In genomic region chr9:136268776-136269175, GRCh38 we compare ENCODE assay signal across 22 cellular contexts. TPM values are rescaled to one million over a fixed set of nuclear protein-coding genes. Genes with fewer than 3 reads are reported as not detected.
"Had no signal": no experiment of that assay in that cellular context is flagged by ENCODE, and none has a peak within 500 bp of the region (broad histone marks: within the 10 kb centered on the region; RNA-seq: fewer than 3 reads in every experiment).

No MANE protein-coding gene starts in this region.

- H3K36me3 Mint-ChIP-seq: activated naive CD8-positive, alpha-beta T cell treated with anti-CD3 and anti-CD28 coated beads for 36 hours; stimulated activated memory B cell treated with anti-CD40 and anti-IgM and Interleukin-4, amounts not matched to agents 10 μg/mL and 1 μg/mL and 100 μg/mL, for 72 hours had no signal

- H3K36me3 ChIP-seq: gastrocnemius medialis, heart right ventricle, left ventricle myocardium inferior, neutrophil, pancreas, spleen, thoracic aorta had no signal

- H3K27me3 ChIP-seq: pancreas had no signal

- H3K4me3 ChIP-seq: coronary artery, gastrocnemius medialis, heart right ventricle, left ventricle myocardium inferior, pancreas, spleen, thoracic aorta had no signal

- H3K27ac Mint-ChIP-seq: activated naive CD8-positive, alpha-beta T cell treated with anti-CD3 and anti-CD28 coated beads for 36 hours; activated T-helper 1 cell treated with anti-CD3 and anti-CD28 coated beads, Interleukin-12 subunit alpha, Interleukin-12 subunit beta, Interleukin-2, Interleukin-4 antibody, amounts not matched to agents 30 ng/mL and 10 ng/mL and 1 ng/mL, durations not matched to agents 14 hours and 24 hours and 36 hours; stimulated activated memory B cell treated with anti-CD40 and anti-IgM and Interleukin-4, amounts not matched to agents 10 μg/mL and 1 μg/mL and 100 μg/mL, for 72 hours; T-helper 1 cell treated with Interleukin-12 subunit alpha and Interleukin-12 subunit beta and Interleukin-4 antibody, amounts not matched to agents 30 μg/mL and 1 μg/mL, for 36 hours had no signal

- H3K9me3 Mint-ChIP-seq: activated naive CD8-positive, alpha-beta T cell treated with anti-CD3 and anti-CD28 coated beads for 36 hours; activated T-helper 1 cell treated with anti-CD3 and anti-CD28 coated beads, Interleukin-12 subunit alpha, Interleukin-12 subunit beta, Interleukin-2, Interleukin-4 antibody, amounts not matched to agents 30 ng/mL and 10 ng/mL and 1 ng/mL, durations not matched to agents 14 hours and 24 hours and 36 hours; stimulated activated memory B cell treated with anti-CD40 and anti-IgM and Interleukin-4, amounts not matched to agents 10 μg/mL and 1 μg/mL and 100 μg/mL, for 72 hours; T-helper 1 cell treated with Interleukin-12 subunit alpha and Interleukin-12 subunit beta and Interleukin-4 antibody, amounts not matched to agents 30 μg/mL and 1 μg/mL, for 36 hours had no signal

- H3K27me3 Mint-ChIP-seq: activated naive CD8-positive, alpha-beta T cell treated with anti-CD3 and anti-CD28 coated beads for 36 hours had no signal

- H3K27ac ChIP-seq: coronary artery, gastrocnemius medialis, heart right ventricle, left ventricle myocardium inferior, neutrophil, pancreas, spleen, thoracic aorta had no signal

- ATAC-seq: esophagus mucosa; gastrocnemius medialis; stimulated activated memory B cell treated with anti-CD40 and anti-IgM and Interleukin-4, amounts not matched to agents 10 μg/mL and 1 μg/mL and 100 μg/mL, for 72 hours had no signal

- H3K9me3 ChIP-seq: gastrocnemius medialis, heart right ventricle, left ventricle myocardium inferior, neutrophil, pancreas, spleen, thoracic aorta had no signal

- DNase-seq: activated CD4-positive, alpha-beta T cell treated with anti-CD3 and anti-CD28 coated beads, Interleukin-2, amount 50 U/mL, for 1 hour; activated CD4-positive, CD25-positive, alpha-beta regulatory T cell treated with anti-CD3 and anti-CD28 coated beads, Interleukin-2, amount 50 U/mL, for 72 hours; activated CD8-positive, alpha-beta memory T cell treated with anti-CD3 and anti-CD28 coated beads for 24 hours; activated gamma-delta T cell treated with Interleukin-2 at 50 U/mL for 16 hours; activated naive CD8-positive, alpha-beta T cell treated with anti-CD3 and anti-CD28 coated beads for 36 hours; amniotic stem cell; central memory CD4-positive, alpha-beta T cell; gastrocnemius medialis; heart right ventricle; left ventricle myocardium inferior; mammary epithelial cell; spleen; stimulated activated CD4-positive, alpha-beta T cell treated with anti-CD3 and anti-CD28 coated beads, Interleukin-4, amount 100 ng/mL, for 4 hours had no signal

RNA-seq across cellular contexts. Expression of gene CCDC187, which starts 35.1 kb away (rescaled TPM):
- total RNA-seq: activated naive CD8-positive, alpha-beta T cell treated with anti-CD3 and anti-CD28 coated beads for 36 hours; activated T-helper 1 cell treated with anti-CD3 and anti-CD28 coated beads, Interleukin-12 subunit alpha, Interleukin-12 subunit beta, Interleukin-2, Interleukin-4 antibody, amounts not matched to agents 30 ng/mL and 10 ng/mL and 1 ng/mL, durations not matched to agents 14 hours and 24 hours and 36 hours; esophagus mucosa; gastrocnemius medialis; left ventricle myocardium inferior; pulmonary artery endothelial cell; thoracic aorta had no signal
- polyA plus RNA-seq: mammary epithelial cell had no signal
